ENCODE assay signal across 7 cellular contexts in genomic region chr1:224851850-224852261, GRCh38.
DNase-seq lines count a peak whose midpoint lies in the region; ATAC-seq and TF ChIP-seq lines count a peak whose summit lies in the region.

No MANE protein-coding gene starts in this region.

- H3K36me3 ChIP-seq in BE2C = no peaks in the 10 kb centered on the region

- ATAC-seq in GM18511 (IDR thresholded peaks at IDR 0.05; ENCODE audit: unreplicated experiment) (peak; percentile 38), GM21447 (IDR thresholded peaks at IDR 0.05; ENCODE audit: unreplicated experiment) (peak; percentile 21), HG03571 (IDR thresholded peaks at IDR 0.05; ENCODE audit: unreplicated experiment) (peak; percentile 30), GM18505 (IDR thresholded peaks at IDR 0.05; ENCODE audit: unreplicated experiment) (no peak)

- H3K27me3 ChIP-seq in BE2C = no peaks in the 10 kb centered on the region

- no peak for TF ChIP-seq POLR2A in GM18505 (IDR thresholded peaks at IDR 0.05; ENCODE audit: borderline replicate concordance, extremely low read depth, insufficient read depth, insufficient read length)

- no peaks in the 10 kb centered on the region for H3K4me1 ChIP-seq in BE2C

- no peak overlapping the region for H3K4me3 ChIP-seq in BE2C (ENCODE audit: low read depth, low read length)

- peak; percentile 17 for DNase-seq in iPS-NIHi11 (ENCODE audit: low spot score)
- no peak for DNase-seq in BE2C
- DNase-seq in NK-92 treated with Interleukin-12 subunit alpha and Interleukin-12 subunit beta, amount 100 ng/mL, for 24 hours (lab: John Stamatoyannopoulos, UW) = no peak

- no peak for TF ChIP-seq CTCF in BE2C (IDR thresholded peaks at IDR 0.05; ENCODE audit: low read depth, low read length)

- H3K9me3 ChIP-seq in BE2C = no peaks in the 10 kb centered on the region
